In genomic region chr9:12185856-12186255, GRCh38 we compare ENCODE assay signal across 22 cellular contexts.
DNase-seq lines count a peak whose midpoint lies in the region; FAIRE-seq and TF ChIP-seq lines count a peak whose summit lies in the region.
"Had no signal": no experiment of that assay in that cellular context is flagged by ENCODE, and none has a peak within 500 bp of the region (broad histone marks: within the 10 kb centered on the region; RNA-seq: fewer than 3 reads in every experiment).

No MANE protein-coding gene starts in this region.

- H3K4me1 Mint-ChIP-seq in astrocyte (ENCODE audit: low read depth, unreplicated experiment) = peaks cover 27% of the 10 kb centered on the region
- H3K4me1 Mint-ChIP-seq: CD14-positive monocyte had no signal

- H2BK15ac ChIP-seq in mesenchymal stem cell (ENCODE audit: low read depth, poor library complexity, severe bottlenecking) = no peak overlapping the region

- H3K27ac Mint-ChIP-seq in astrocyte (ENCODE audit: unreplicated experiment) = peak overlapping the region; percentile 60
- H3K27ac Mint-ChIP-seq: CD14-positive monocyte had no signal

- H3K79me2 ChIP-seq in astrocyte (ENCODE audit: insufficient read depth, low read length) = no peaks in the 10 kb centered on the region
- no peaks in the 10 kb centered on the region for H3K79me2 ChIP-seq in SK-N-SH (ENCODE audit: insufficient read depth)

- H3K36me3 ChIP-seq in astrocyte (ENCODE audit: insufficient read depth, low read length) (no peaks in the 10 kb centered on the region), mesenchymal stem cell (ENCODE audit: control insufficient read depth in 1 of 2, insufficient read depth in 2 of 2, low read depth in 1 of 2, low read length in 2 of 2) (no peaks in the 10 kb centered on the region), prostate gland (no peaks in the 10 kb centered on the region), SK-N-SH (replicated peaks in 1 of 2; ENCODE audit: control insufficient read depth in 1 of 2, insufficient read depth in 2 of 2, low read length in 1 of 2) (no peaks in the 10 kb centered on the region)

- no peak overlapping the region for H2BK5ac ChIP-seq in mesenchymal stem cell (ENCODE audit: low read depth, low read length, poor library complexity, severe bottlenecking)

- H3K9me3 ChIP-seq in astrocyte (ENCODE audit: insufficient read depth, low read depth, low read length) (no peaks in the 10 kb centered on the region), mesenchymal stem cell (ENCODE audit: control insufficient read depth, low read length) (peaks cover 6% of the 10 kb centered on the region), prostate gland (no peaks in the 10 kb centered on the region), SK-N-SH (no peaks in the 10 kb centered on the region)

- H3K36me3 Mint-ChIP-seq in astrocyte (ENCODE audit: low read depth, unreplicated experiment) = no peaks in the 10 kb centered on the region
- H3K36me3 Mint-ChIP-seq: CD14-positive monocyte had no signal

- 47% methylated on average over 5 of the region's 6 CpGs for WGBS in mesenchymal stem cell
- 65% methylated on average over 6 of the region's 6 CpGs for WGBS in prostate gland
- 3% methylated on average over 6 of the region's 6 CpGs for WGBS in SK-N-SH (ENCODE audit: low lambda C conversion rate)

- H3K27ac ChIP-seq in astrocyte (ENCODE audit: low read depth, low read length) (no peak overlapping the region), mesenchymal stem cell (ENCODE audit: low read length, poor library complexity, severe bottlenecking) (no peak overlapping the region), prostate gland (no peak overlapping the region), SK-N-SH (ENCODE audit: low read depth in 2 of 2, low read length in 1 of 2) (no peak overlapping the region)
- H3K27ac ChIP-seq: SK-N-MC had no signal

- no peaks in the 10 kb centered on the region for H3K79me1 ChIP-seq in mesenchymal stem cell (replicated peaks; ENCODE audit: low read length, poor library complexity, severe bottlenecking)

- H3K23ac ChIP-seq in mesenchymal stem cell (ENCODE audit: low read length in 2 of 2) = no peak overlapping the region

- no peak overlapping the region for H2BK12ac ChIP-seq in mesenchymal stem cell (ENCODE audit: low read length in 2 of 2)

- peak; percentile 20 for DNase-seq in HPDE6-E6E7 (ENCODE audit: extremely low spot score)
- peak; percentile 14 for DNase-seq in NCI-H146 treated with DMSO at 0.1 percent for 48 hours (lab: John Stamatoyannopoulos, UW; ENCODE audit: unreplicated experiment)
- DNase-seq in astrocyte (ENCODE audit: low read depth) = no peak
- peak; percentile 5 for DNase-seq in mesenchymal stem cell
- DNase-seq in prostate gland (ENCODE audit: low spot score) = no peak
- no peak for DNase-seq in NCI-H187 treated with DMSO at 0.1 percent for 48 hours (lab: John Stamatoyannopoulos, UW)
- no peak for DNase-seq in SK-N-SH
- DNase-seq: AML-193, EL, GOT3, KBM-7, NCI-H1105 treated with DMSO at 0.1 percent for 48 hours, NCI-H187, NCI-H226, NCI-H524, SHP77 had no signal

- H3K18ac ChIP-seq in mesenchymal stem cell (ENCODE audit: low read depth in 1 of 2, low read length in 2 of 2) = no peak overlapping the region

- no peak for TF ChIP-seq POLR2A in prostate gland (IDR thresholded peaks at IDR 0.05)

- H3K27me3 ChIP-seq in astrocyte (ENCODE audit: insufficient read depth, low read length) (no peaks in the 10 kb centered on the region), mesenchymal stem cell (ENCODE audit: control insufficient read depth in 1 of 2, insufficient read depth in 1 of 2, low read length in 2 of 2) (no peaks in the 10 kb centered on the region), prostate gland (replicated peaks; ENCODE audit: insufficient read depth) (no peaks in the 10 kb centered on the region), SK-N-SH (ENCODE audit: insufficient read depth) (no peaks in the 10 kb centered on the region)

- POLR2A ChIA-PET in SK-N-SH (lab: Yijun Ruan, JAX) = no interaction called here

- H3K4me2 ChIP-seq in astrocyte (ENCODE audit: low read length) (no peak overlapping the region), mesenchymal stem cell (ENCODE audit: low read length, poor library complexity, severe bottlenecking) (no peak overlapping the region), SK-N-SH (no peak overlapping the region)

- TF ChIP-seq RAD21 in SK-N-SH (IDR thresholded peaks at IDR 0.05; ENCODE audit: low read length) = no peak

- no peak overlapping the region for H4K91ac ChIP-seq in mesenchymal stem cell (ENCODE audit: low read length)

- no peaks in the 10 kb centered on the region for H3F3A ChIP-seq in SK-N-SH (replicated peaks; ENCODE audit: insufficient read depth)

- TF ChIP-seq EP300 in SK-N-SH (IDR thresholded peaks at IDR 0.05; ENCODE audit: borderline replicate concordance in 1 of 2, low read depth in 1 of 2, low read length in 1 of 2) = no peak

- H4K8ac ChIP-seq in mesenchymal stem cell (ENCODE audit: low read length) = no peak overlapping the region

- peak overlapping the region; percentile 21 for H2AFZ ChIP-seq in astrocyte (ENCODE audit: low read depth, low read length)
- no peak overlapping the region for H2AFZ ChIP-seq in mesenchymal stem cell (ENCODE audit: low read depth, low read length)
- no peak overlapping the region for H2AFZ ChIP-seq in SK-N-SH (ENCODE audit: low read depth)

- no peak overlapping the region for H2AK5ac ChIP-seq in mesenchymal stem cell (ENCODE audit: low read length, severe bottlenecking)

- H3K14ac ChIP-seq in mesenchymal stem cell (ENCODE audit: low read length in 2 of 2) = no peak overlapping the region

- H3K9ac ChIP-seq in astrocyte (ENCODE audit: low read length) = no peak overlapping the region
- no peak overlapping the region for H3K9ac ChIP-seq in mesenchymal stem cell (ENCODE audit: low read length)
- H3K9ac ChIP-seq in SK-N-SH = no peak overlapping the region

- H3K9me2 ChIP-seq in SK-N-SH = no peaks in the 10 kb centered on the region

- H4K20me1 ChIP-seq in astrocyte (ENCODE audit: insufficient read depth, low read length) (no peaks in the 10 kb centered on the region), SK-N-SH (ENCODE audit: insufficient read depth) (no peaks in the 10 kb centered on the region)

- no peak overlapping the region for H3K4ac ChIP-seq in mesenchymal stem cell (ENCODE audit: low read depth in 1 of 2, low read length in 2 of 2)

- CTCF ChIA-PET in SK-N-SH (lab: Yijun Ruan, JAX) = no interaction called here

- H3K9me3 Mint-ChIP-seq in astrocyte (ENCODE audit: unreplicated experiment) = no peaks in the 10 kb centered on the region

- H3K4me1 ChIP-seq in astrocyte (ENCODE audit: insufficient read depth, low read length) (no peaks in the 10 kb centered on the region), mesenchymal stem cell (ENCODE audit: control insufficient read depth, insufficient read depth, low read depth, low read length) (no peaks in the 10 kb centered on the region), prostate gland (replicated peaks) (no peaks in the 10 kb centered on the region), SK-N-SH (ENCODE audit: control insufficient read depth in 1 of 2, insufficient read depth in 2 of 2, low read depth in 1 of 2, low read length in 1 of 2) (no peaks in the 10 kb centered on the region)

- H2BK120ac ChIP-seq in mesenchymal stem cell (ENCODE audit: low read depth, low read length) = no peak overlapping the region

- no peak overlapping the region for H3K4me3 ChIP-seq in astrocyte (ENCODE audit: insufficient read depth, low read depth, low read length)
- no peak overlapping the region for H3K4me3 ChIP-seq in mesenchymal stem cell (ENCODE audit: insufficient read depth in 1 of 2, low read depth in 1 of 2, low read length in 2 of 2)
- H3K4me3 ChIP-seq in prostate gland = no peak overlapping the region
- H3K4me3 ChIP-seq in SK-N-SH (ENCODE audit: low read depth in 2 of 2, low read length in 1 of 2) = no peak overlapping the region
- H3K4me3 ChIP-seq: GM12878, SK-N-MC had no signal

- intact Hi-C loops in prostate gland (cut with DNase I) = no loop called here

- no peak for FAIRE-seq in astrocyte (lab: Jason Lieb, UNC)
- FAIRE-seq: GM12878, GM19239, HepG2, RCC 7860 had no signal

- no peak for TF ChIP-seq CTCF in astrocyte (IDR thresholded peaks at IDR 0.05; ENCODE audit: insufficient read depth, low read depth, low read length)
- TF ChIP-seq CTCF in prostate gland (IDR thresholded peaks at IDR 0.05) = no peak
- no peak for TF ChIP-seq CTCF in SK-N-SH (IDR thresholded peaks at IDR 0.05)

- no peaks in the 10 kb centered on the region for H3K27me3 Mint-ChIP-seq in astrocyte (ENCODE audit: low read depth, unreplicated experiment)

- H3K4me3 Mint-ChIP-seq in astrocyte (ENCODE audit: unreplicated experiment) = no peak overlapping the region
- H3K4me3 Mint-ChIP-seq: CD14-positive monocyte had no signal

TF ChIP-seq in SK-N-SH, 30 proteins besides CTCF, POLR2A, EP300 and RAD21 (continues in another document):
- TF ChIP-seq SMC3 (IDR thresholded peaks at IDR 0.05; ENCODE audit: low read depth, low read length) (no peak), USF2 (IDR thresholded peaks at IDR 0.05; ENCODE audit: borderline replicate concordance, low read depth, low read length) (no peak), RCOR1 (IDR thresholded peaks at IDR 0.05; ENCODE audit: low read length) (no peak), MXI1 (IDR thresholded peaks at IDR 0.05; ENCODE audit: low read depth, low read length) (no peak), EZH2phosphoT487 (IDR thresholded peaks at IDR 0.05; ENCODE audit: borderline replicate concordance, low read depth) (no peak), FOXJ3 (CRISPR knock-in tag; IDR thresholded peaks at IDR 0.05) (no peak), TCF12 (IDR thresholded peaks at IDR 0.05) (no peak), POLR2AphosphoS5 (IDR thresholded peaks at IDR 0.05; ENCODE audit: low read depth, low read length) (no peak)
- TF ChIP-seq, protein P1, sequence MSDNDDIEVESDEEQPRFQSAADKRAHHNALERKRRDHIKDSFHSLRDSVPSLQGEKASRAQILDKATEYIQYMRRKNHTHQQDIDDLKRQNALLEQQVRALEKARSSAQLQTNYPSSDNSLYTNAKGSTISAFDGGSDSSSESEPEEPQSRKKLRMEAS (IDR thresholded peaks at IDR 0.05; ENCODE audit: low read depth) = no peak
- TF ChIP-seq, protein P2, sequence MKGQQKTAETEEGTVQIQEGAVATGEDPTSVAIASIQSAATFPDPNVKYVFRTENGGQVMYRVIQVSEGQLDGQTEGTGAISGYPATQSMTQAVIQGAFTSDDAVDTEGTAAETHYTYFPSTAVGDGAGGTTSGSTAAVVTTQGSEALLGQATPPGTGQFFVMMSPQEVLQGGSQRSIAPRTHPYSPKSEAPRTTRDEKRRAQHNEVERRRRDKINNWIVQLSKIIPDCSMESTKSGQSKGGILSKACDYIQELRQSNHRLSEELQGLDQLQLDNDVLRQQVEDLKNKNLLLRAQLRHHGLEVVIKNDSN (IDR thresholded peaks at IDR 0.05; ENCODE audit: borderline replicate concordance, low read depth) = no peak

Comparison
In these comparisons a context has a peak if more than half of its experiments do, and no peak if none do; other contexts are left out.
1. DNase-seq: peak in HPDE6-E6E7 (single experiment), NCI-H146 treated with DMSO at 0.1 percent for 48 hours (single experiment) and mesenchymal stem cell (single experiment); none in astrocyte (single experiment), prostate gland (single experiment), NCI-H187 treated with DMSO at 0.1 percent for 48 hours (single experiment) and SK-N-SH (single experiment).